10 cellular contexts compared by ENCODE assay signal in genomic region chr4:52657317-52657629, GRCh38. TPM values are rescaled to one million over a fixed set of nuclear protein-coding genes. Genes with fewer than 3 reads are reported as not detected.
DNase-seq lines count a peak whose midpoint lies in the region; ATAC-seq, FAIRE-seq and TF ChIP-seq lines count a peak whose summit lies in the region.
"Had no signal": no experiment of that assay in that cellular context is flagged by ENCODE, and none has a peak within 500 bp of the region (broad histone marks: within the 10 kb centered on the region; RNA-seq: fewer than 3 reads in every experiment).

No MANE protein-coding gene starts in this region.

- peaks cover 0 to 61% (median 39%) of the 10 kb centered on the region in 12 donors for H3K4me1 ChIP-seq in heart left ventricle
- peaks cover 16% of the 10 kb centered on the region for H3K4me1 ChIP-seq in keratinocyte (ENCODE audit: control insufficient read depth, extremely low read depth, insufficient read depth, low read length)

- H3K9me3 Mint-ChIP-seq in brain (peaks cover 0 to 17% (median 11%) of the 10 kb centered on the region in 5 experiments), type B pancreatic cell (no peaks in the 10 kb centered on the region)

- peak overlapping the region in 7 of 12 donors; percentile 60 to 98 (median 92) for H3K4me3 ChIP-seq in heart left ventricle
- H3K4me3 ChIP-seq in keratinocyte (ENCODE audit: control insufficient read depth in 2 of 3, extremely low read depth in 1 of 3, insufficient read depth in 2 of 3, low read depth in 1 of 3, low read length in 3 of 3): no peak overlapping the region

- no peak overlapping the region for H2AFZ ChIP-seq in keratinocyte (ENCODE audit: control insufficient read depth, low read length)

- no peak for ATAC-seq in heart left ventricle
- ATAC-seq in left ventricle myocardium superior: no peak
- ATAC-seq in HG03342 (IDR thresholded peaks at IDR 0.05; ENCODE audit: unreplicated experiment): no peak
- ATAC-seq: left lobe of liver had no signal

- H3K27ac ChIP-seq in heart left ventricle (peak overlapping the region in 9 of 12 donors; percentile 29 to 100 (median 99)), keratinocyte (ENCODE audit: control insufficient read depth, insufficient read depth, low read length) (no peak overlapping the region)

- dilution Hi-C loops in keratinocyte (cut with MboI; ENCODE audit: extremely low pct_ligation_motif_present, low sequenced_read_pairs): no loop called here

- peak overlapping the region; percentile 90 for H3K4me2 ChIP-seq in keratinocyte (ENCODE audit: control insufficient read depth, extremely low read depth, insufficient read depth, low read depth, low read length)

- TF ChIP-seq CTCF in heart left ventricle (IDR thresholded peaks at IDR 0.05) (no peak), brain (conservative IDR thresholded peaks at IDR 0.05) (no peak), keratinocyte (optimal IDR thresholded peaks at IDR 0.05 in 1 of 3, IDR thresholded peaks at IDR 0.05 in 1 of 3, conservative IDR thresholded peaks at IDR 0.05 in 1 of 3; ENCODE audit: extremely low read depth in 1 of 3, insufficient read depth in 2 of 3, low read length in 3 of 3) (no peak), type B pancreatic cell (conservative IDR thresholded peaks at IDR 0.05) (no peak)

- peaks cover 35% of the 10 kb centered on the region for H3K79me2 ChIP-seq in keratinocyte (ENCODE audit: control insufficient read depth, insufficient read depth, low read length)

- no peak for TF ChIP-seq POLR2A in heart left ventricle (IDR thresholded peaks at IDR 0.05)

- H3K9ac ChIP-seq in keratinocyte (ENCODE audit: control insufficient read depth, extremely low read depth, insufficient read depth, low read length): no peak overlapping the region

- H3K27ac Mint-ChIP-seq in brain (peak overlapping the region; percentile 66 to 97 (median 87)), type B pancreatic cell (peak overlapping the region; percentile 91)

- H3K36me3 ChIP-seq in heart left ventricle (peaks cover 0 to 9% (median 0%) of the 10 kb centered on the region in 9 donors), keratinocyte (ENCODE audit: control insufficient read depth in 2 of 2, extremely low read depth in 1 of 2, insufficient read depth in 2 of 2, low read length in 2 of 2) (peaks cover 0 to 2% of the 10 kb centered on the region in 2 experiments)

- H3K36me3 Mint-ChIP-seq in brain (peaks cover 48% of the 10 kb centered on the region), type B pancreatic cell (peaks cover 52% of the 10 kb centered on the region)

- no peaks in the 10 kb centered on the region for H4K20me1 ChIP-seq in keratinocyte (ENCODE audit: control insufficient read depth, extremely low read depth, insufficient read depth, low read length)

- no peaks in the 10 kb centered on the region for H3K27me3 ChIP-seq in heart left ventricle
- no peaks in the 10 kb centered on the region for H3K27me3 ChIP-seq in keratinocyte (ENCODE audit: control insufficient read depth, extremely low read depth, insufficient read depth, low read length)

- H3K4me1 Mint-ChIP-seq in brain (peaks cover 50% of the 10 kb centered on the region), type B pancreatic cell (ENCODE audit: unreplicated experiment) (peaks cover 33% of the 10 kb centered on the region)

- no peaks in the 10 kb centered on the region for H3K9me1 ChIP-seq in keratinocyte (ENCODE audit: control insufficient read depth, extremely low read depth, insufficient read depth, low read length)

- 56 to 69% (median 60%) methylated on average over 7 of the region's 7 CpGs for WGBS in heart left ventricle, 4 donors

- no peak for FAIRE-seq in keratinocyte (lab: Jason Lieb, UNC)

- H3K27me3 Mint-ChIP-seq in brain: peaks cover 4% of the 10 kb centered on the region
- no peaks in the 10 kb centered on the region for H3K27me3 Mint-ChIP-seq in type B pancreatic cell

- intact Hi-C loops in heart left ventricle (cut with DNase I): loop anchor here (5.0 to 10.0 kb wide), 9 partner anchors 52 to 328 kb away; no protein-coding TSS in a partner anchor
- intact Hi-C loops in left ventricle myocardium superior (cut with micrococcal nuclease): no loop called here

- H3K4me3 Mint-ChIP-seq in brain: peak overlapping the region; percentile 82 to 90 (median 85)
- peak overlapping the region; percentile 90 for H3K4me3 Mint-ChIP-seq in type B pancreatic cell

- H3K9me3 ChIP-seq in heart left ventricle (no peaks in the 10 kb centered on the region), keratinocyte (ENCODE audit: control insufficient read depth, low read depth, low read length) (no peaks in the 10 kb centered on the region)

- DNase-seq in heart left ventricle (no peak), left ventricle myocardium superior (no peak), keratinocyte (ENCODE audit: low read depth, low spot score) (no peak), type B pancreatic cell (ENCODE audit: extremely low spot score, unreplicated experiment) (no peak), SKM-1 (lab: John Stamatoyannopoulos, UW; ENCODE audit: unreplicated experiment) (no peak), hepatic stellate cell (ENCODE audit: low spot score) (no peak)
- DNase-seq: effector memory CD4-positive, alpha-beta T cell had no signal

RNA-seq across cellular contexts. Expression of gene USP46, which starts 1.8 kb away (rescaled TPM):
- 100 to 1,000 TPM in 1 of 9 donors, 10 to 100 TPM in 8; 29.8 to 111 (median 75.3) TPM for total RNA-seq in heart left ventricle
- polyA plus RNA-seq in heart left ventricle: 10 to 100 TPM in 1 of 2 donors, 1 to 10 TPM in 1; 6.1 to 26.2 TPM
- 61.1 TPM for total RNA-seq in left ventricle myocardium superior
- 10.2 TPM for polyA plus RNA-seq in brain (ENCODE audit: insufficient read depth, low read depth, low replicate concordance)
- polyA plus RNA-seq in keratinocyte: 13.7 to 20.4 TPM (median 14.4 TPM) in 3 replicates
- 9.2 TPM for polyA plus RNA-seq in keratinocyte (2011; ENCODE audit: low read depth)
- polyA plus RNA-seq in keratinocyte (2011; cell fraction: cytosol; rRNA removed): 9.9 and 21.3 TPM in 2 replicates
- 8.8 and 13.4 TPM in 2 replicates for polyA plus RNA-seq in keratinocyte (2011; cell fraction: nucleus; rRNA removed)
- 9.9 and 11.4 TPM in 2 replicates for polyA plus RNA-seq in keratinocyte (2012; ENCODE audit: low replicate concordance)
- polyA minus RNA-seq in keratinocyte: 10.7 to 29.0 TPM (median 21.7 TPM) in 3 replicates
- polyA minus RNA-seq in keratinocyte (2011; cell fraction: cytosol; rRNA and poly(A)+ RNA removed): 11.7 TPM
- 7.7 and 18.7 TPM in 2 replicates for polyA minus RNA-seq in keratinocyte (2011; cell fraction: nucleus; rRNA and poly(A)+ RNA removed)
- 28.6 and 53.5 TPM in 2 replicates for total RNA-seq in type B pancreatic cell (ENCODE audit: low replicate concordance)

Comparison
In these comparisons a context has a peak if more than half of its experiments do, and no peak if none do; other contexts are left out.
1. H3K4me3 ChIP-seq: peak in heart left ventricle (7 of 12); none in keratinocyte (0 of 3).